19 cellular contexts compared by ENCODE assay signal in the genomic region with DNA sequence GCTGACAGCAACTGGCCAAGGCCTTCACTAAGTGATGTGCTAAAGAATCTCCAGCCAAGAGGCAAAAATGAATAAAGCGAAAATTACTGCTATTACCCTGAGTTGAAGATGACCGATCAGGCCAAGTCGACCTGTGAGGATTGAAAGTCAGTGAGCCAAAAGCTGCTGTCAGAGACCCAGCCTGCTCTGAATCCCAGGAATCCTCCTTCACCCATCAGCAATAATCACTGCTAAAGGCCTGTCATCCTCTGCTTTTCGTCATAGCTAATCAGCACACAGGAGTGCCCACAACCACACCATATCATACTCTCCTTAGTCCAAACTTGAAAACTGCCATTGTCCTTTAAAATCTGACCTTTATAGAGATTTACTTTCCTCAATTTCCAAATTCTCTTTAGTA.
DNase-seq lines count a peak whose midpoint lies in the region; ATAC-seq, FAIRE-seq and TF ChIP-seq lines count a peak whose summit lies in the region.
"Had no signal": no experiment of that assay in that cellular context is flagged by ENCODE, and none has a peak within 500 bp of the region (broad histone marks: within the 10 kb centered on the region; RNA-seq: fewer than 3 reads in every experiment).

No MANE protein-coding gene starts in this region.

- no peaks in the 10 kb centered on the region for H3K79me1 ChIP-seq in mesenchymal stem cell (replicated peaks; ENCODE audit: low read length, poor library complexity, severe bottlenecking)

- TF ChIP-seq POLR2A in H54 (IDR thresholded peaks at IDR 0.05; ENCODE audit: low read depth, low read length), result no peak

- H4K91ac ChIP-seq in mesenchymal stem cell (ENCODE audit: low read length), result no peak overlapping the region

- H3K27ac ChIP-seq in mesenchymal stem cell (ENCODE audit: low read length, poor library complexity, severe bottlenecking) (no peak overlapping the region), smooth muscle cell (ENCODE audit: low read depth) (no peak overlapping the region)
- H3K27ac ChIP-seq: BLaER1, KMS-11 had no signal

- H3K9me3 ChIP-seq in mesenchymal stem cell (ENCODE audit: control insufficient read depth, low read length) (no peaks in the 10 kb centered on the region), smooth muscle cell (replicated peaks; ENCODE audit: low read depth) (no peaks in the 10 kb centered on the region)
- H3K9me3 ChIP-seq: BLaER1 had no signal

- no peak overlapping the region for H2AK5ac ChIP-seq in mesenchymal stem cell (ENCODE audit: low read length, severe bottlenecking)

- H3K27me3 ChIP-seq in mesenchymal stem cell (ENCODE audit: control insufficient read depth in 1 of 2, insufficient read depth in 1 of 2, low read length in 2 of 2) (no peaks in the 10 kb centered on the region), smooth muscle cell (ENCODE audit: low read depth) (no peaks in the 10 kb centered on the region)
- H3K27me3 ChIP-seq: BLaER1 had no signal

- H3K4me3 ChIP-seq in mesenchymal stem cell (ENCODE audit: insufficient read depth in 1 of 2, low read depth in 1 of 2, low read length in 2 of 2) (no peak overlapping the region), smooth muscle cell (no peak overlapping the region)
- H3K4me3 ChIP-seq: BLaER1 had no signal

- H3K9ac ChIP-seq in mesenchymal stem cell (ENCODE audit: low read length), result no peak overlapping the region
- H3K9ac ChIP-seq in smooth muscle cell (ENCODE audit: low read depth), result no peak overlapping the region
- H3K9ac ChIP-seq: BLaER1, KMS-11 had no signal

- no peak overlapping the region for H2BK12ac ChIP-seq in mesenchymal stem cell (ENCODE audit: low read length in 2 of 2)

- H3K79me2 ChIP-seq in smooth muscle cell (ENCODE audit: low read depth), result no peaks in the 10 kb centered on the region

- no peak overlapping the region for H3K4me2 ChIP-seq in mesenchymal stem cell (ENCODE audit: low read length, poor library complexity, severe bottlenecking)
- peak overlapping the region; percentile 13 for H3K4me2 ChIP-seq in smooth muscle cell
- H3K4me2 ChIP-seq: BLaER1, KMS-11 had no signal

- no peak overlapping the region for H2BK120ac ChIP-seq in mesenchymal stem cell (ENCODE audit: low read depth, low read length)

- no peaks in the 10 kb centered on the region for H4K20me1 ChIP-seq in smooth muscle cell (ENCODE audit: low read depth)
- H4K20me1 ChIP-seq: BLaER1 had no signal

- ATAC-seq in SK-N-SH treated with all-trans-retinoic acid at 6 μM for 48 hours (no peak), GM21786 (IDR thresholded peaks at IDR 0.05; ENCODE audit: unreplicated experiment) (no peak)
- ATAC-seq: HCT116 had no signal

- H3K18ac ChIP-seq in mesenchymal stem cell (ENCODE audit: low read depth in 1 of 2, low read length in 2 of 2), result no peak overlapping the region

- 85% methylated on average over 4 of the region's 4 CpGs for WGBS in mesenchymal stem cell
- WGBS in smooth muscle cell (ENCODE audit: low lambda C conversion rate), result 62% methylated on average over 4 of the region's 4 CpGs

- no peaks in the 10 kb centered on the region for H3K36me3 ChIP-seq in mesenchymal stem cell (ENCODE audit: control insufficient read depth in 1 of 2, insufficient read depth in 2 of 2, low read depth in 1 of 2, low read length in 2 of 2)
- H3K36me3 ChIP-seq in smooth muscle cell (ENCODE audit: low read depth), result no peaks in the 10 kb centered on the region
- H3K36me3 ChIP-seq: BLaER1 had no signal

- no peak overlapping the region for H3K14ac ChIP-seq in mesenchymal stem cell (ENCODE audit: low read length in 2 of 2)

- no peaks in the 10 kb centered on the region for H3F3A ChIP-seq in smooth muscle cell (ENCODE audit: low read depth)

- H3K4me1 ChIP-seq in mesenchymal stem cell (ENCODE audit: control insufficient read depth, insufficient read depth, low read depth, low read length) (no peaks in the 10 kb centered on the region), smooth muscle cell (ENCODE audit: low read depth) (peaks cover 5% of the 10 kb centered on the region)

- no peak overlapping the region for H3K4ac ChIP-seq in mesenchymal stem cell (ENCODE audit: low read depth in 1 of 2, low read length in 2 of 2)

- no peak overlapping the region for H2BK5ac ChIP-seq in mesenchymal stem cell (ENCODE audit: low read depth, low read length, poor library complexity, severe bottlenecking)

- no peak overlapping the region for H2AFZ ChIP-seq in mesenchymal stem cell (ENCODE audit: low read depth, low read length)
- no peak overlapping the region for H2AFZ ChIP-seq in smooth muscle cell (ENCODE audit: low read depth)

- peak; percentile 62 for FAIRE-seq in H54 (lab: Jason Lieb, UNC)
- FAIRE-seq: D721Med, G401.6 had no signal

- H2BK15ac ChIP-seq in mesenchymal stem cell (ENCODE audit: low read depth, poor library complexity, severe bottlenecking), result no peak overlapping the region

- H3K23ac ChIP-seq in mesenchymal stem cell (ENCODE audit: low read length in 2 of 2), result no peak overlapping the region

- no peak for DNase-seq in H54 (ENCODE audit: insufficient read length, low spot score)
- DNase-seq in mesenchymal stem cell, result no peak
- DNase-seq in smooth muscle cell (lab: John Stamatoyannopoulos, UW; ENCODE audit: unreplicated experiment), result no peak
- no peak for DNase-seq in C1 segment of cervical spinal cord (lab: John Stamatoyannopoulos, UW)
- no peak for DNase-seq in NCI-H524 (lab: John Stamatoyannopoulos, UW)
- DNase-seq: CD4-positive, alpha-beta T cell; GOT3; MM.1S; NCI-H1694; NCI-H2029 treated with DMSO at 0.1 percent for 48 hours; NCI-H226; NCI-H510A had no signal

- H4K8ac ChIP-seq in mesenchymal stem cell (ENCODE audit: low read length), result peak overlapping the region; percentile 5

- TF ChIP-seq CTCF in smooth muscle cell (IDR thresholded peaks at IDR 0.05; ENCODE audit: borderline replicate concordance, insufficient read depth, poor library complexity, severe bottlenecking), result no peak

TF ChIP-seq in SK-N-SH treated with all-trans-retinoic acid at 6 μM for 48 hours, 23 proteins besides CTCF, POLR2A, EP300 and RAD21:
- TF ChIP-seq RARB (CRISPR knock-in tag; IDR thresholded peaks at IDR 0.05) (no peak), ISL1 (CRISPR knock-in tag; IDR thresholded peaks at IDR 0.05) (peak; percentile 40)
- TF ChIP-seq, protein P1, sequence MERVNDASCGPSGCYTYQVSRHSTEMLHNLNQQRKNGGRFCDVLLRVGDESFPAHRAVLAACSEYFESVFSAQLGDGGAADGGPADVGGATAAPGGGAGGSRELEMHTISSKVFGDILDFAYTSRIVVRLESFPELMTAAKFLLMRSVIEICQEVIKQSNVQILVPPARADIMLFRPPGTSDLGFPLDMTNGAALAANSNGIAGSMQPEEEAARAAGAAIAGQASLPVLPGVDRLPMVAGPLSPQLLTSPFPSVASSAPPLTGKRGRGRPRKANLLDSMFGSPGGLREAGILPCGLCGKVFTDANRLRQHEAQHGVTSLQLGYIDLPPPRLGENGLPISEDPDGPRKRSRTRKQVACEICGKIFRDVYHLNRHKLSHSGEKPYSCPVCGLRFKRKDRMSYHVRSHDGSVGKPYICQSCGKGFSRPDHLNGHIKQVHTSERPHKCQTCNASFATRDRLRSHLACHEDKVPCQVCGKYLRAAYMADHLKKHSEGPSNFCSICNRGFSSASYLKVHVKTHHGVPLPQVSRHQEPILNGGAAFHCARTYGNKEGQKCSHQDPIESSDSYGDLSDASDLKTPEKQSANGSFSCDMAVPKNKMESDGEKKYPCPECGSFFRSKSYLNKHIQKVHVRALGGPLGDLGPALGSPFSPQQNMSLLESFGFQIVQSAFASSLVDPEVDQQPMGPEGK (CRISPR knock-in tag; IDR thresholded peaks at IDR 0.05; ENCODE audit: borderline replicate concordance), result no peak
TF ChIP-seq in SK-N-SH treated with all-trans-retinoic acid at 6 μM for 48 hours: peak in this region for 1.
